In the genomic region with DNA sequence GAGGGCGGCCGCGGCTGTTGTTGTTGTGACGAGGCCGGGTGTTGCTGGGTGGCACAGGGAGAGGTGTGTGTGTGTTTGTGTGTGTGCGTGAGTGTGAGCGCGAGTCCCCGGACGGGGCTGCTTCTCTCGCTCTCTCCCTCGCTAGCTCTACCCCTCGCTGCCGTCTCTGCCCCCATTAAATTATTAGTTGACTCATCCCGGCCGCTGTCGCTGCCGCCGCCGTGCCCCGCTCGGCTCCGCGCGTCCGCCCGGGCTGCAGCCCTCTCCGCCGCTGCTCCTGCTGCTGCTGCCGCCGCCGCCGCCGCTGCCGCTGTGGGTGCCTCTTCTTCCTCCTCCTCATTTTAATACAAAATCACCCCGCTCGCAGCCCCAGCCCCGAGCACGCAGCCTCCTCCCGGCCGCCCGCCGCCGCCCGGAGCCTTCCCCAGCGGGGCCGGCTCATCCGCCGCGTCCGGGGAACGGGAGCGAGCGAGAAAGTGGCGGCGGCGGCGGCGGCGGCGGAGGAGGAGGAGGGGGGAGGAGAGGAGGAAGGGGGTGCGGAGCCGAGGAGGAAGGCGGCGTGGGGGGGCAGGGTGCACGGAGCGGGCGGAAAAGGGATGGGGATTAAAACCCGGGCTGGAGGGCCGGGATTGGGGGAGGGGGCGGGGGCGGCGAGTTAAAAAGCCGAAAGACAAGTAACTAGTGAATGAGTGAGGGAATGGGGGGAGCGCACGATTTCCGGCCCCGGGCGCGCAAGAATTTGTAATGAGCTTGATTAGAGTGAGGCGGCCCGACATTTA, we compare ENCODE assay signal across 1 cellular context.
TF ChIP-seq lines count a peak whose summit lies in the region.

Gene SATB1 (minus strand): TSS at position 478 of the 779 bp plus-strand sequence. CDS start 4,372 bp downstream, outside the sequence.

TF ChIP-seq in HepG2, 621 proteins besides CTCF, POLR2A, EP300 and RAD21 (continued from another document):
- TF ChIP-seq UBTF (CRISPR knock-in tag; IDR thresholded peaks at IDR 0.05) (0 out of 2 replicates have a peak, but pooled peaks have one; percentile 24), HNRNPK (IDR thresholded peaks at IDR 0.05; ENCODE audit: low read depth, low read length, poor library complexity, severe bottlenecking) (peak; percentile 88), HNRNPL (IDR thresholded peaks at IDR 0.05; ENCODE audit: low read depth, low read length) (0 out of 2 replicates have a peak, but pooled peaks have one; percentile 38), GABPB1 (CRISPR knock-in tag; IDR thresholded peaks at IDR 0.05) (0 out of 2 replicates have a peak, but pooled peaks have one; percentile 13), ZNF124 (CRISPR knock-in tag; IDR thresholded peaks at IDR 0.05) (no peak), HNRNPLL (IDR thresholded peaks at IDR 0.05; ENCODE audit: low read depth, low read length, poor library complexity, severe bottlenecking) (peak; percentile 39), ZZZ3 (CRISPR knock-in tag; IDR thresholded peaks at IDR 0.05; ENCODE audit: borderline replicate concordance) (no peak), ZNF230 (CRISPR knock-in tag; IDR thresholded peaks at IDR 0.05) (no peak)
- TF ChIP-seq, protein P1, sequence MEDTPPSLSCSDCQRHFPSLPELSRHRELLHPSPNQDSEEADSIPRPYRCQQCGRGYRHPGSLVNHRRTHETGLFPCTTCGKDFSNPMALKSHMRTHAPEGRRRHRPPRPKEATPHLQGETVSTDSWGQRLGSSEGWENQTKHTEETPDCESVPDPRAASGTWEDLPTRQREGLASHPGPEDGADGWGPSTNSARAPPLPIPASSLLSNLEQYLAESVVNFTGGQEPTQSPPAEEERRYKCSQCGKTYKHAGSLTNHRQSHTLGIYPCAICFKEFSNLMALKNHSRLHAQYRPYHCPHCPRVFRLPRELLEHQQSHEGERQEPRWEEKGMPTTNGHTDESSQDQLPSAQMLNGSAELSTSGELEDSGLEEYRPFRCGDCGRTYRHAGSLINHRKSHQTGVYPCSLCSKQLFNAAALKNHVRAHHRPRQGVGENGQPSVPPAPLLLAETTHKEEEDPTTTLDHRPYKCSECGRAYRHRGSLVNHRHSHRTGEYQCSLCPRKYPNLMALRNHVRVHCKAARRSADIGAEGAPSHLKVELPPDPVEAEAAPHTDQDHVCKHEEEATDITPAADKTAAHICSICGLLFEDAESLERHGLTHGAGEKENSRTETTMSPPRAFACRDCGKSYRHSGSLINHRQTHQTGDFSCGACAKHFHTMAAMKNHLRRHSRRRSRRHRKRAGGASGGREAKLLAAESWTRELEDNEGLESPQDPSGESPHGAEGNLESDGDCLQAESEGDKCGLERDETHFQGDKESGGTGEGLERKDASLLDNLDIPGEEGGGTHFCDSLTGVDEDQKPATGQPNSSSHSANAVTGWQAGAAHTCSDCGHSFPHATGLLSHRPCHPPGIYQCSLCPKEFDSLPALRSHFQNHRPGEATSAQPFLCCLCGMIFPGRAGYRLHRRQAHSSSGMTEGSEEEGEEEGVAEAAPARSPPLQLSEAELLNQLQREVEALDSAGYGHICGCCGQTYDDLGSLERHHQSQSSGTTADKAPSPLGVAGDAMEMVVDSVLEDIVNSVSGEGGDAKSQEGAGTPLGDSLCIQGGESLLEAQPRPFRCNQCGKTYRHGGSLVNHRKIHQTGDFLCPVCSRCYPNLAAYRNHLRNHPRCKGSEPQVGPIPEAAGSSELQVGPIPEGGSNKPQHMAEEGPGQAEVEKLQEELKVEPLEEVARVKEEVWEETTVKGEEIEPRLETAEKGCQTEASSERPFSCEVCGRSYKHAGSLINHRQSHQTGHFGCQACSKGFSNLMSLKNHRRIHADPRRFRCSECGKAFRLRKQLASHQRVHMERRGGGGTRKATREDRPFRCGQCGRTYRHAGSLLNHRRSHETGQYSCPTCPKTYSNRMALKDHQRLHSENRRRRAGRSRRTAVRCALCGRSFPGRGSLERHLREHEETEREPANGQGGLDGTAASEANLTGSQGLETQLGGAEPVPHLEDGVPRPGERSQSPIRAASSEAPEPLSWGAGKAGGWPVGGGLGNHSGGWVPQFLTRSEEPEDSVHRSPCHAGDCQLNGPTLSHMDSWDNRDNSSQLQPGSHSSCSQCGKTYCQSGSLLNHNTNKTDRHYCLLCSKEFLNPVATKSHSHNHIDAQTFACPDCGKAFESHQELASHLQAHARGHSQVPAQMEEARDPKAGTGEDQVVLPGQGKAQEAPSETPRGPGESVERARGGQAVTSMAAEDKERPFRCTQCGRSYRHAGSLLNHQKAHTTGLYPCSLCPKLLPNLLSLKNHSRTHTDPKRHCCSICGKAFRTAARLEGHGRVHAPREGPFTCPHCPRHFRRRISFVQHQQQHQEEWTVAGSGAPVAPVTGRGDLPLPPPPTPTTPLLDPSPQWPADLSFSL (CRISPR knock-in tag; IDR thresholded peaks at IDR 0.05): peak; percentile 66
